In genomic region chr16:69940676-69941075, GRCh38 we compare ENCODE assay signal across 1 cellular context.
TF ChIP-seq lines count a peak whose summit lies in the region.

No MANE protein-coding gene starts in this region.

TF ChIP-seq in GM12878, 131 proteins besides CTCF, POLR2A, EP300 and RAD21:
- TF ChIP-seq ATF7 (IDR thresholded peaks at IDR 0.05; ENCODE audit: low read depth): no peak
- TF ChIP-seq FOS (IDR thresholded peaks at IDR 0.05; ENCODE audit: borderline replicate concordance, extremely low read depth, insufficient read length): no peak
- no peak for TF ChIP-seq KDM1A (IDR thresholded peaks at IDR 0.05; ENCODE audit: borderline replicate concordance)
- TF ChIP-seq DPF2 (IDR thresholded peaks at IDR 0.05): no peak
- TF ChIP-seq TCF3 (IDR thresholded peaks at IDR 0.05; ENCODE audit: borderline replicate concordance, insufficient read depth, low read depth, low read length): no peak
- TF ChIP-seq NFYA (IDR thresholded peaks at IDR 0.05; ENCODE audit: borderline replicate concordance, low read depth, low read length): no peak
- TF ChIP-seq ETV6 (conservative IDR thresholded peaks at IDR 0.05 in 1 of 2, IDR thresholded peaks at IDR 0.05 in 1 of 2; ENCODE audit: borderline replicate concordance in 1 of 2, low read depth in 1 of 2): no peak
- no peak for TF ChIP-seq IKZF1 (conservative IDR thresholded peaks at IDR 0.05)
- TF ChIP-seq NR2C1 (IDR thresholded peaks at IDR 0.05): no peak
- no peak for TF ChIP-seq EED (IDR thresholded peaks at IDR 0.05; ENCODE audit: low read depth)
- no peak for TF ChIP-seq ASH2L (IDR thresholded peaks at IDR 0.05; ENCODE audit: borderline replicate concordance, low read depth)
- TF ChIP-seq SUPT20H (IDR thresholded peaks at IDR 0.05; ENCODE audit: borderline replicate concordance, control insufficient read depth, low read depth, low read length): no peak
- no peak for TF ChIP-seq ATF2 (IDR thresholded peaks at IDR 0.05; ENCODE audit: low read length)
- TF ChIP-seq ZSCAN29 (IDR thresholded peaks at IDR 0.05): no peak
- no peak for TF ChIP-seq ZBED1 (IDR thresholded peaks at IDR 0.05; ENCODE audit: borderline replicate concordance)
- TF ChIP-seq ZBTB33 (IDR thresholded peaks at IDR 0.05): no peak
- no peak for TF ChIP-seq YY1 (IDR thresholded peaks at IDR 0.05; ENCODE audit: low read depth, low read length)
- TF ChIP-seq ZNF687 (IDR thresholded peaks at IDR 0.05): no peak
TF ChIP-seq in GM12878: peak in this region for 0.
